In the genomic region with DNA sequence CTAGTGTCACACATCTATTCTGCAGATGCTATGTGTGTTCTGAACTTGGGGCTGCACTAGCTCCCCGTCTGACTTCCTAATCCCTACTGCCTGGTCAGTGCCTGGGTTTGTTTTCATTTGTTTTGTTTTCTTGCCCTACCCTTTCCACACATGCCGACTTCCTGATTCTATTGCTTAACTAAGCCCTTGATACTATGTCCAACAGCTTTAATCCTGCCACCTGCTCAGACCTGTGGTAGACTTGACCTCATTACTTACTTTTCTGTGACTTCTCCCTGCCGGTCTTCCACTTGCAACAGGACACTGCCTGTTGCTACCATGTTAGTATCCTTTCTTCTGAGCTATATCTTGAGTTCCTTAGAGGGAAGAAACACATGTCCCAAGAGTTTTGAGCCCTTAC, we compare ENCODE assay signal across 19 cellular contexts. TPM values are rescaled to one million over a fixed set of nuclear protein-coding genes. Genes with fewer than 3 reads are reported as not detected.
"Had no signal": no experiment of that assay in that cellular context is flagged by ENCODE, and none has a peak within 500 bp of the region (broad histone marks: within the 10 kb centered on the region; RNA-seq: fewer than 3 reads in every experiment).

No MANE protein-coding gene starts in this region.

- H3K4me3 Mint-ChIP-seq: activated CD8-positive, alpha-beta T cell treated with anti-CD3 and anti-CD28 coated beads for 36 hours; activated T-cell treated with anti-CD3 and anti-CD28 coated beads, Interleukin-2, amount 50 U/mL, for 4 hours; neural progenitor cell had no signal

- ATAC-seq: activated CD8-positive, alpha-beta T cell treated with anti-CD3 and anti-CD28 coated beads for 36 hours; activated naive CD4-positive, alpha-beta T cell treated with anti-CD3 and anti-CD28 coated beads, Interleukin-2, amount 50 U/mL, for 72 hours; activated T-cell treated with anti-CD3 and anti-CD28 coated beads, Interleukin-2, amount 50 U/mL, for 4 hours had no signal

- H3K4me2 ChIP-seq: neural progenitor cell, SK-N-SH had no signal

- H2AFZ ChIP-seq: neural progenitor cell had no signal

- H3K4me3 ChIP-seq: coronary artery, neural progenitor cell, ovary, sigmoid colon, tibial artery had no signal

- H3K27me3 ChIP-seq: neural progenitor cell, ovary, sigmoid colon, tibial artery had no signal

- H3K27ac ChIP-seq: coronary artery, neural progenitor cell, ovary, sigmoid colon, tibial artery had no signal

- H3K9ac ChIP-seq: neural progenitor cell, SK-N-SH had no signal

- H3K27ac Mint-ChIP-seq: activated CD8-positive, alpha-beta T cell treated with anti-CD3 and anti-CD28 coated beads for 36 hours; activated naive CD4-positive, alpha-beta T cell treated with anti-CD3 and anti-CD28 coated beads, Interleukin-2, amount 50 U/mL, for 72 hours; neural progenitor cell had no signal

- DNase-seq: activated CD4-positive, alpha-beta T cell treated with anti-CD3 and anti-CD28 coated beads for 48 hours; activated CD8-positive, alpha-beta T cell treated with anti-CD3 and anti-CD28 coated beads for 36 hours; activated gamma-delta T cell; activated T-cell treated with anti-CD3 and anti-CD28 coated beads, Interleukin-2, amount 50 U/mL, for 4 hours; amniotic stem cell; central memory CD4-positive, alpha-beta T cell; foreskin fibroblast; glutamatergic neuron; hypothalamus; ovary; sigmoid colon; SK-N-SH; stimulated activated CD4-positive, alpha-beta T cell treated with anti-CD3 and anti-CD28 coated beads, Interleukin-12 subunit alpha, Interleukin-12 subunit beta, amount 100 ng/mL, for 4 hours; stimulated activated CD4-positive, alpha-beta T cell treated with anti-CD3 and anti-CD28 coated beads, Interleukin-2, amount 100 ng/mL, for 24 hours; tibial artery had no signal

- H3K36me3 ChIP-seq: neural progenitor cell, ovary, sigmoid colon, tibial artery had no signal

- H3K27me3 Mint-ChIP-seq: activated CD8-positive, alpha-beta T cell treated with anti-CD3 and anti-CD28 coated beads for 36 hours had no signal

- H3K9me3 ChIP-seq: ovary, sigmoid colon, SK-N-SH, tibial artery had no signal

- H3K9me3 Mint-ChIP-seq: activated CD8-positive, alpha-beta T cell treated with anti-CD3 and anti-CD28 coated beads for 36 hours had no signal

RNA-seq across cellular contexts. Expression of gene CEMIP, which starts 39.3 kb away (rescaled TPM):
- total RNA-seq: activated CD8-positive, alpha-beta T cell treated with anti-CD3 and anti-CD28 coated beads for 36 hours; activated naive CD4-positive, alpha-beta T cell treated with anti-CD3 and anti-CD28 coated beads, Interleukin-2, amount 50 U/mL, for 72 hours; T-helper 1 cell treated with Interleukin-12 subunit alpha and Interleukin-12 subunit beta and Interleukin-4 antibody, amounts not matched to agents 30 ng/mL and 1 ng/mL, for 36 hours had no signal
